In the genomic region with DNA sequence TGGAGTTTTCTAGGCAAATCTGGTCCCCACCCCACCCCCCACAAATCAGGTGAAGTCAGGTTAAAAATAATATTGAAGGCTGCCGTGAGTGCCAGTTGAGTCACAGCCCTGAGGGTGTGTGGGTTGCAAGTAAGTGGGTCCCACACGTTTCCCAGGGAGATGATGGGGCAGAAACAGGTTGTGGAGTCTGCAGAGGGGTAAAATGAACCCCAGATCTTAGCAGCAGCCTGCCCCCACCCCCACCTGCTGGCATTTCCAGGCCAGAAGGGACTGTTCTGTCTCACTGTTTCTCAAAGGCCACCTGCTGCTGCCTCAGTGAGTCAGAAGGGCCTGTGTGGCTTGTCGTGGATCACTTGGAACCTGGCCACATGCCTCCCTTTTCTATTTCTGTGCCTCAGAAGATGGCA, we compare ENCODE assay signal across 14 cellular contexts. TPM values are rescaled to one million over a fixed set of nuclear protein-coding genes. Genes with fewer than 3 reads are reported as not detected.
DNase-seq lines count a peak whose midpoint lies in the region; ATAC-seq, FAIRE-seq and TF ChIP-seq lines count a peak whose summit lies in the region.
"Had no signal": no experiment of that assay in that cellular context is flagged by ENCODE, and none has a peak within 500 bp of the region (broad histone marks: within the 10 kb centered on the region; RNA-seq: fewer than 3 reads in every experiment).

No MANE protein-coding gene starts in this region.

- no peak overlapping the region for H3K9ac ChIP-seq in H1 (replicated peaks in 1 of 4; ENCODE audit: extremely low read depth in 1 of 4, low read depth in 3 of 4, low read length in 3 of 4)
- H3K9ac ChIP-seq: GM23248 had no signal

- no peak overlapping the region for H3K27ac ChIP-seq in H1 (ENCODE audit: low read depth, low read length)
- H3K27ac ChIP-seq: GM23248, thoracic aorta had no signal

- H3K79me2 ChIP-seq in H1 (ENCODE audit: control insufficient read depth in 1 of 2, insufficient read depth in 2 of 2, low read length in 2 of 2), result no peaks in the 10 kb centered on the region

- H2AK5ac ChIP-seq in H1 (ENCODE audit: low read depth, low read length), result no peak overlapping the region

- H3K36me3 ChIP-seq in H1 (ENCODE audit: control insufficient read depth in 2 of 4, insufficient read depth in 4 of 4, low read length in 3 of 4), result no peaks in the 10 kb centered on the region
- H3K36me3 ChIP-seq: thoracic aorta had no signal

- H2BK12ac ChIP-seq in H1 (ENCODE audit: low read depth, low read length), result 0 out of 2 replicates have a peak overlapping the region, but pooled peaks have one; percentile 17

- TF ChIP-seq POLR2A in H1 (IDR thresholded peaks at IDR 0.05; ENCODE audit: control extremely low read depth in 1 of 2, low read depth in 2 of 2, low read length in 2 of 2), result no peak

- no peak for TF ChIP-seq CTCF in H1 (IDR thresholded peaks at IDR 0.05; ENCODE audit: control extremely low read depth in 1 of 3, insufficient read depth in 1 of 3, low read depth in 1 of 3, low read length in 3 of 3)

- no peaks in the 10 kb centered on the region for H4K20me1 ChIP-seq in H1 (replicated peaks in 1 of 2; ENCODE audit: control insufficient read depth in 1 of 2, insufficient read depth in 2 of 2, low read length in 2 of 2)

- H4K5ac ChIP-seq in H1 (ENCODE audit: insufficient read length, low read depth, low read length), result no peak overlapping the region

- H3K56ac ChIP-seq in H1 (replicated peaks; ENCODE audit: insufficient read length, low read depth, low read length), result no peak overlapping the region

- no peaks in the 10 kb centered on the region for H3K9me3 ChIP-seq in H1 (ENCODE audit: insufficient read depth in 2 of 2, low read depth in 1 of 2, low read length in 1 of 2)
- H3K9me3 ChIP-seq: thoracic aorta had no signal

- no peak overlapping the region for H2BK15ac ChIP-seq in H1 (ENCODE audit: low read length)

- POLR2A ChIA-PET in H1 (lab: Charles Lee; ENCODE audit: partially characterized antibody), result no interaction called here

- H3K4me2 ChIP-seq in H1 (ENCODE audit: insufficient read depth in 1 of 2, low read depth in 2 of 2, low read length in 2 of 2), result no peak overlapping the region

- H4K91ac ChIP-seq in H1 (replicated peaks; ENCODE audit: insufficient read length, low read length), result no peak overlapping the region

- no peak overlapping the region for H2BK20ac ChIP-seq in H1 (ENCODE audit: low read length)

- no peak overlapping the region for H3K4me3 ChIP-seq in H1 (ENCODE audit: extremely low read depth in 1 of 4, insufficient read depth in 2 of 4, low read depth in 3 of 4, low read length in 4 of 4)
- H3K4me3 ChIP-seq: GM23248, skin epidermis, thoracic aorta had no signal

- no peaks in the 10 kb centered on the region for H3K27me3 ChIP-seq in H1 (replicated peaks in 1 of 4; ENCODE audit: control insufficient read depth in 3 of 4, extremely low read depth in 1 of 4, insufficient read depth in 3 of 4, low read length in 3 of 4)

- H2BK120ac ChIP-seq in H1 (replicated peaks; ENCODE audit: low read depth, low read length), result no peak overlapping the region

- DNase-seq in LoVo (ENCODE audit: low spot score), result peak; percentile 67
- peak; percentile 36 to 51 for DNase-seq in activated CD4-positive, alpha-beta T cell treated with anti-CD3 and anti-CD28 coated beads, Interleukin-2, amount 50 U/mL, for 4 hours
- no peak for DNase-seq in H1 (ENCODE audit: low read depth in 1 of 2, low spot score in 2 of 2)
- peak; percentile 38 to 46 for DNase-seq in stimulated activated CD8-positive, alpha-beta memory T cell treated with anti-CD3 and anti-CD28 coated beads, Interleukin-15, amount 100 ng/mL, for 4 hours (ENCODE audit: low read depth in 2 of 2)
- no peak for DNase-seq in NCI-H2081 treated with DMSO at 0.1 percent for 48 hours (lab: John Stamatoyannopoulos, UW)
- no peak for DNase-seq in HT-29 (ENCODE audit: low spot score)
- no peak for DNase-seq in superior temporal gyrus (ENCODE audit: extremely low spot score)
- DNase-seq: activated naive CD8-positive, alpha-beta T cell treated with anti-CD3 and anti-CD28 coated beads, Interleukin-2, amount 10 ng/mL, durations not matched to agents 7 days and 5 days; NCI-H1436 treated with DMSO at 0.1 percent for 48 hours; NK-92 treated with Interleukin-12 subunit alpha and Interleukin-12 subunit beta, amount 100 ng/mL, for 24 hours had no signal

- H3K23ac ChIP-seq in H1 (ENCODE audit: insufficient read length), result no peak overlapping the region

- WGBS in H1 (ENCODE audit: extremely low coverage in 1 of 2, insufficient coverage in 1 of 2, insufficient read length in 1 of 2, insufficient replicate concordance in 2 of 2, low coverage in 1 of 2, low lambda C conversion rate in 2 of 2, missing lambda C conversion rate in 1 of 2), 2 experiments, result 75% methylated on average over 3 of the region's 3 CpGs; no CpG with 5 or more reads in 1 of the 2 experiments

- H3K4ac ChIP-seq in H1 (replicated peaks; ENCODE audit: insufficient read length, low read depth, low read length), result no peak overlapping the region

- H2AFZ ChIP-seq in H1 (ENCODE audit: low read length), result no peak overlapping the region

- no peak overlapping the region for H3K18ac ChIP-seq in H1 (ENCODE audit: extremely low read depth, low read length)

- TF ChIP-seq EP300 in H1 (IDR thresholded peaks at IDR 0.05; ENCODE audit: borderline replicate concordance in 1 of 2, low read depth in 2 of 2, low read length in 2 of 2), result no peak

- no peaks in the 10 kb centered on the region for H3K79me1 ChIP-seq in H1 (ENCODE audit: low read depth, low read length)

- H3K14ac ChIP-seq in H1 (ENCODE audit: insufficient read length), result no peak overlapping the region

- H3K23me2 ChIP-seq in H1 (ENCODE audit: low read depth, low read length), result no peaks in the 10 kb centered on the region

- no peak for FAIRE-seq in H1 (lab: Jason Lieb, UNC)

- no peak for TF ChIP-seq RAD21 in H1 (IDR thresholded peaks at IDR 0.05 in 1 of 2, conservative IDR thresholded peaks at IDR 0.05 in 1 of 2; ENCODE audit: low read depth in 2 of 2, low read length in 2 of 2)

- ATAC-seq in GM21526 (IDR thresholded peaks at IDR 0.05; ENCODE audit: low FRiP score, unreplicated experiment), result no peak

- H4K8ac ChIP-seq in H1 (ENCODE audit: extremely low read depth, insufficient read depth, low read length), result no peak overlapping the region

- no peak overlapping the region for H2BK5ac ChIP-seq in H1 (ENCODE audit: low read depth, low read length)

- peaks cover 0 to 3% (median 0%) of the 10 kb centered on the region in 4 experiments; a peak in 3 of 7 replicates for H3K4me1 ChIP-seq in H1 (replicated peaks in 1 of 4; ENCODE audit: control insufficient read depth in 3 of 4, insufficient read depth in 4 of 4, low read length in 3 of 4)

- CTCF ChIA-PET in H1 (lab: Charles Lee; ENCODE audit: partially characterized antibody), result interaction anchor here (1.2 to 6.0 kb wide), 3 partner anchors 9 to 27 kb away, joined by 3 to 49 read pairs (median 17); no protein-coding TSS in a partner anchor

TF ChIP-seq in H1, 55 proteins besides CTCF, POLR2A, EP300 and RAD21 (continues in another document):
- no peak for TF ChIP-seq ASH2L (IDR thresholded peaks at IDR 0.05; ENCODE audit: low read length)

RNA-seq across cellular contexts. Expression of a gene that starts 59.8 kb away (rescaled TPM):
- total RNA-seq in H1 (2021; fragmentation: NEBNext Ultra II Directional; extraction: Animal tissue kit (Norgen Biotek cat#: 25700)), result 48.6 and 53.5 TPM in 2 replicates
- polyA plus RNA-seq in H1 (2011; rRNA removed), result 4.3 and 8.1 TPM in 2 replicates
- 12.4 TPM for polyA plus RNA-seq in H1 (2011; cell fraction: cytosol; rRNA removed)
- polyA plus RNA-seq in H1 (2011; cell fraction: nucleus; rRNA removed), result 4.8 TPM
- 27.9 to 44.3 TPM (median 32.5 TPM) in 4 replicates for polyA plus RNA-seq in H1 (2012, experiment 1 of 2)
- 7.6 TPM for polyA plus RNA-seq in H1 (2012, experiment 2 of 2)
- 37.6 TPM for polyA plus RNA-seq in H1 (2013, experiment 1 of 2)
- polyA plus RNA-seq in H1 (2013, experiment 2 of 2), result 34.3 TPM
- 5.2 and 8.7 TPM in 2 replicates for polyA minus RNA-seq in H1 (2011; rRNA and poly(A)+ RNA removed)
- 11.7 TPM for polyA minus RNA-seq in H1 (2011; cell fraction: cytosol; rRNA and poly(A)+ RNA removed)
- polyA minus RNA-seq in H1 (2011; cell fraction: nucleus; rRNA and poly(A)+ RNA removed), result 24.3 TPM
- 3.3 and 6.8 TPM in 2 replicates for total RNA-seq in HT-29 (2014; rRNA removed; shearing (Covaris generic))

Comparison
In these comparisons a context has a peak if more than half of its experiments do, and no peak if none do; other contexts are left out.
1. DNase-seq: peak in LoVo (single experiment), activated CD4-positive, alpha-beta T cell treated with anti-CD3 and anti-CD28 coated beads, Interleukin-2, amount 50 U/mL, for 4 hours (2 of 2) and stimulated activated CD8-positive, alpha-beta memory T cell treated with anti-CD3 and anti-CD28 coated beads, Interleukin-15, amount 100 ng/mL, for 4 hours (2 of 2); none in H1 (0 of 2), NCI-H2081 treated with DMSO at 0.1 percent for 48 hours (single experiment), HT-29 (single experiment) and superior temporal gyrus (single experiment).